Comparison of ENCODE assay signal across 25 cellular contexts in the genomic region with DNA sequence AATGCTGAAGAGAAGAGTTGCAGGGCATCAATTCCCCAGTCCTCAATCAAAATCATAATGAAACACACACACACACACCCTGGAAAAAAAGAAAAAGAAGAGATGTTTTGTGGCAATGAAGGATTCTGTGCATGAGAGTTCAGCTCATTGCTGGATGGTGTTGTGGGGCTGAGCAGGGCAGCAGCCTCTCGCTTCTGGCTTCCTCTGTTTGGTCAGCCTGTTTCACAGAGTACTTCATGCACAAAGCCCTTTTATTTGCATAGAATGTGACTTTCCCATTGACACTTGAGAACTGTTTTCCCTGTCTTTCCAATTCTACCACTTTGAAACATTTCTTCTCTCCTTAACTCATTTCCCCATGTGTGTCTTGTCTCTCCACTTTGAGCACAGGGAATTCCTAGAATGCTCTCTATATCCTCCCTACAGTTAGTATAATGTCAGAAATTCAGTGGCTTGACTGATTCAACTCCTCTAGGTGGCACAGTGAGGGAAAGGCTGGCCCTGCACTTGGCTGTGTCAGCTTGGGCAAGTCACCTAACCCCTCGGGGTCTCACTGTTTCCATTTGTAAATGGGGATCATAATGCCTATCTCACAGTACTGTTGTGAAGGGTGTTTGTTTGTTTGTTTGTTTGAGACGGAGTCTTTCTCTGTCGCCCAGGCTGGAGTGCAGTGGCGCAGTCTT. TPM values are rescaled to one million over a fixed set of nuclear protein-coding genes. Genes with fewer than 3 reads are reported as not detected.
"Had no signal": no experiment of that assay in that cellular context is flagged by ENCODE, and none has a peak within 500 bp of the region (broad histone marks: within the 10 kb centered on the region; RNA-seq: fewer than 3 reads in every experiment).

No MANE protein-coding gene starts in this region.

- DNase-seq: activated CD4-positive, alpha-beta memory T cell treated with anti-CD3 and anti-CD28 coated beads, Interleukin-2, amount 10 ng/mL, durations not matched to agents 7 days and 5 days; activated CD4-positive, alpha-beta T cell treated with anti-CD3 and anti-CD28 coated beads for 48 hours; activated CD4-positive, CD25-positive, alpha-beta regulatory T cell; activated CD8-positive, alpha-beta memory T cell treated with anti-CD3 and anti-CD28 coated beads, Interleukin-2, amount 10 ng/mL, durations not matched to agents 7 days and 5 days; activated naive CD8-positive, alpha-beta T cell treated with anti-CD3 and anti-CD28 coated beads for 36 hours; amniotic stem cell; dorsolateral prefrontal cortex; foreskin fibroblast; glutamatergic neuron; hippocampal formation; psoas muscle; right cardiac atrium; stimulated activated CD4-positive, alpha-beta T cell treated with anti-CD3 and anti-CD28 coated beads, Interleukin-15, amount 100 ng/mL, for 24 hours; stimulated activated CD4-positive, alpha-beta T cell treated with anti-CD3 and anti-CD28 coated beads, Interleukin-4, amount 100 ng/mL, for 1 hour; T-cell; T-helper 9 cell; upper lobe of left lung had no signal

- H3K36me3 Mint-ChIP-seq: activated CD8-positive, alpha-beta memory T cell treated with anti-CD3 and anti-CD28 coated beads, Interleukin-2, amount 10 ng/mL, durations not matched to agents 7 days and 5 days; activated naive CD8-positive, alpha-beta T cell treated with anti-CD3 and anti-CD28 coated beads for 36 hours; T-cell had no signal

- ATAC-seq: activated CD8-positive, alpha-beta memory T cell treated with anti-CD3 and anti-CD28 coated beads, Interleukin-2, amount 10 ng/mL, durations not matched to agents 7 days and 5 days; psoas muscle; right cardiac atrium; T-cell had no signal

- H3K36me3 ChIP-seq: cardiac muscle cell, thoracic aorta, upper lobe of left lung had no signal

- H3K4me1 ChIP-seq: psoas muscle, upper lobe of left lung had no signal

- H3K27me3 ChIP-seq: upper lobe of left lung had no signal

- H3K4me1 Mint-ChIP-seq: activated CD4-positive, alpha-beta memory T cell treated with anti-CD3 and anti-CD28 coated beads, Interleukin-2, amount 10 ng/mL, durations not matched to agents 7 days and 5 days; activated CD8-positive, alpha-beta memory T cell treated with anti-CD3 and anti-CD28 coated beads, Interleukin-2, amount 10 ng/mL, durations not matched to agents 7 days and 5 days; activated naive CD8-positive, alpha-beta T cell treated with anti-CD3 and anti-CD28 coated beads for 36 hours; T-cell had no signal

- H3K27ac ChIP-seq: cardiac muscle cell, dorsolateral prefrontal cortex, epithelial cell of prostate, psoas muscle, skin epidermis, thoracic aorta, upper lobe of left lung had no signal

- H3K27ac Mint-ChIP-seq: activated CD4-positive, alpha-beta memory T cell treated with anti-CD3 and anti-CD28 coated beads, Interleukin-2, amount 10 ng/mL, durations not matched to agents 7 days and 5 days; activated CD8-positive, alpha-beta memory T cell treated with anti-CD3 and anti-CD28 coated beads, Interleukin-2, amount 10 ng/mL, durations not matched to agents 7 days and 5 days; activated naive CD8-positive, alpha-beta T cell treated with anti-CD3 and anti-CD28 coated beads for 36 hours; T-cell had no signal

- H3K9me3 ChIP-seq: psoas muscle, thoracic aorta, upper lobe of left lung had no signal

- H3K4me3 ChIP-seq: cardiac muscle cell, dorsolateral prefrontal cortex, lung, psoas muscle, skin epidermis, thoracic aorta, upper lobe of left lung had no signal

- H3K9me3 Mint-ChIP-seq: activated CD4-positive, alpha-beta memory T cell treated with anti-CD3 and anti-CD28 coated beads, Interleukin-2, amount 10 ng/mL, durations not matched to agents 7 days and 5 days; activated naive CD8-positive, alpha-beta T cell treated with anti-CD3 and anti-CD28 coated beads for 36 hours; T-cell had no signal

- H3K4me3 Mint-ChIP-seq: activated CD4-positive, alpha-beta memory T cell treated with anti-CD3 and anti-CD28 coated beads, Interleukin-2, amount 10 ng/mL, durations not matched to agents 7 days and 5 days; activated CD8-positive, alpha-beta memory T cell treated with anti-CD3 and anti-CD28 coated beads, Interleukin-2, amount 10 ng/mL, durations not matched to agents 7 days and 5 days; activated naive CD8-positive, alpha-beta T cell treated with anti-CD3 and anti-CD28 coated beads for 36 hours; T-cell had no signal

RNA-seq across cellular contexts. Expression of gene BSX, which starts 25.4 kb away (rescaled TPM):
- total RNA-seq: activated CD4-positive, alpha-beta memory T cell treated with anti-CD3 and anti-CD28 coated beads, Interleukin-2, amount 10 ng/mL, durations not matched to agents 7 days and 5 days; activated CD8-positive, alpha-beta memory T cell treated with anti-CD3 and anti-CD28 coated beads, Interleukin-2, amount 10 ng/mL, durations not matched to agents 7 days and 5 days; activated naive CD8-positive, alpha-beta T cell treated with anti-CD3 and anti-CD28 coated beads for 36 hours; cardiac muscle cell; dorsolateral prefrontal cortex; lung; myocyte; omental fat pad; psoas muscle; right cardiac atrium; T-cell; thoracic aorta; upper lobe of left lung had no signal
- polyA plus RNA-seq: cardiac muscle cell, lung, neural cell, psoas muscle, right cardiac atrium had no signal
